Comparison of ENCODE assay signal across 1 cellular context in genomic region chr20:19789446-19789845, GRCh38.
TF ChIP-seq lines count a peak whose summit lies in the region.

No MANE protein-coding gene starts in this region.

TF ChIP-seq in HepG2, 621 proteins besides CTCF, POLR2A, EP300 and RAD21 (continued from another document):
- TF ChIP-seq ZNF513 (CRISPR knock-in tag; conservative IDR thresholded peaks at IDR 0.05), result no peak
- TF ChIP-seq ZNF264 (CRISPR knock-in tag; IDR thresholded peaks at IDR 0.05), result no peak
- TF ChIP-seq SATB2 (CRISPR knock-in tag; IDR thresholded peaks at IDR 0.05), result no peak
- no peak for TF ChIP-seq ARNTL (CRISPR knock-in tag; IDR thresholded peaks at IDR 0.05)
- no peak for TF ChIP-seq ZFP82 (CRISPR knock-in tag; IDR thresholded peaks at IDR 0.05; ENCODE audit: borderline replicate concordance)
- no peak for TF ChIP-seq CREB3 (CRISPR knock-in tag; IDR thresholded peaks at IDR 0.05)
- no peak for TF ChIP-seq KLF12 (CRISPR knock-in tag; IDR thresholded peaks at IDR 0.05; ENCODE audit: borderline replicate concordance)
- TF ChIP-seq MIER2 (CRISPR knock-in tag; IDR thresholded peaks at IDR 0.05), result no peak
- TF ChIP-seq ZNF850 (CRISPR knock-in tag; conservative IDR thresholded peaks at IDR 0.05), result no peak
- no peak for TF ChIP-seq RELA (CRISPR knock-in tag; IDR thresholded peaks at IDR 0.05)
- TF ChIP-seq, protein P1, sequence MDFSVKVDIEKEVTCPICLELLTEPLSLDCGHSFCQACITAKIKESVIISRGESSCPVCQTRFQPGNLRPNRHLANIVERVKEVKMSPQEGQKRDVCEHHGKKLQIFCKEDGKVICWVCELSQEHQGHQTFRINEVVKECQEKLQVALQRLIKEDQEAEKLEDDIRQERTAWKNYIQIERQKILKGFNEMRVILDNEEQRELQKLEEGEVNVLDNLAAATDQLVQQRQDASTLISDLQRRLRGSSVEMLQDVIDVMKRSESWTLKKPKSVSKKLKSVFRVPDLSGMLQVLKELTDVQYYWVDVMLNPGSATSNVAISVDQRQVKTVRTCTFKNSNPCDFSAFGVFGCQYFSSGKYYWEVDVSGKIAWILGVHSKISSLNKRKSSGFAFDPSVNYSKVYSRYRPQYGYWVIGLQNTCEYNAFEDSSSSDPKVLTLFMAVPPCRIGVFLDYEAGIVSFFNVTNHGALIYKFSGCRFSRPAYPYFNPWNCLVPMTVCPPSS (IDR thresholded peaks at IDR 0.05), result no peak
- no peak for TF ChIP-seq MNT (IDR thresholded peaks at IDR 0.05)
